1 cellular context compared by ENCODE assay signal in genomic region chr4:186294160-186294559, GRCh38.
TF ChIP-seq lines count a peak whose summit lies in the region.

No MANE protein-coding gene starts in this region.

TF ChIP-seq in K562, 482 proteins besides CTCF, POLR2A, EP300 and RAD21 (continued from another document):
- TF ChIP-seq HMGXB4 (CRISPR knock-in tag; IDR thresholded peaks at IDR 0.05): no peak
- TF ChIP-seq EHMT2 (IDR thresholded peaks at IDR 0.05): no peak
- TF ChIP-seq ERF (CRISPR knock-in tag; IDR thresholded peaks at IDR 0.05): no peak
- TF ChIP-seq ZNF431 (CRISPR knock-in tag; IDR thresholded peaks at IDR 0.05): no peak
- no peak for TF ChIP-seq LCOR (CRISPR knock-in tag; IDR thresholded peaks at IDR 0.05)
- no peak for TF ChIP-seq NCOA4 (IDR thresholded peaks at IDR 0.05; ENCODE audit: partially characterized antibody)
- no peak for TF ChIP-seq ELF2 (CRISPR knock-in tag; IDR thresholded peaks at IDR 0.05)
- TF ChIP-seq CLOCK (CRISPR knock-in tag; IDR thresholded peaks at IDR 0.05; ENCODE audit: borderline replicate concordance): no peak
- no peak for TF ChIP-seq FIP1L1 (IDR thresholded peaks at IDR 0.05; ENCODE audit: low read depth, low read length, poor library complexity, severe bottlenecking)
- TF ChIP-seq KHSRP (IDR thresholded peaks at IDR 0.05): no peak
- no peak for TF ChIP-seq ZNF197 (CRISPR knock-in tag; IDR thresholded peaks at IDR 0.05; ENCODE audit: low read depth)
